In the genomic region with DNA sequence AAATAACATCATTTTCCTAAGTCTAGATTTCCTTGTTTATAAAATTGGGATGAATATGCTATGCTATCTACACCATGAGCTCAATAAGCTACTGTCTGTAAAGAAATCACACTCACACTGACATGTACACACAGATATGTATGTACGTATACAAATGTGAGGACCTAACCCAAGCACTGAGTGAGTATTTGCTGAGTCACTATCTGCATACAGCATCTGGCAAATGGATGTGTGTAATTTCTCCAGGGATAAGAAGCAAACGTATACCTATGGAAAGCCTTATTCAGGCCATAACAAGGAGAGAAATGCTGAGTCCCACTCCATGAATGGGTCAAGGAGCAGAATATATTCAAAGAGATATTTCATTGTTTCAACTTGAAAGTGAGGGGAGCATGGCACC, we compare ENCODE assay signal across 25 cellular contexts.
DNase-seq lines count a peak whose midpoint lies in the region; ATAC-seq and TF ChIP-seq lines count a peak whose summit lies in the region.
"Had no signal": no experiment of that assay in that cellular context is flagged by ENCODE, and none has a peak within 500 bp of the region (broad histone marks: within the 10 kb centered on the region; RNA-seq: fewer than 3 reads in every experiment).

No MANE protein-coding gene starts in this region.

- in situ Hi-C loops in brain microvascular endothelial cell (cut with HindIII; ENCODE audit: low pct_ligation_motif_present, low sequenced_read_pairs): no loop called here

- H3K4me3 ChIP-seq in brain microvascular endothelial cell (ENCODE audit: low read depth, low read length): no peak overlapping the region
- H3K4me3 ChIP-seq: GM12878, GM23338, hepatocyte, right atrium auricular region, SK-N-MC, upper lobe of right lung had no signal

- H3K27me3 ChIP-seq in brain microvascular endothelial cell (replicated peaks): no peaks in the 10 kb centered on the region
- H3K27me3 ChIP-seq in foreskin keratinocyte: peaks cover 6% of the 10 kb centered on the region
- H3K27me3 ChIP-seq: hepatocyte, right atrium auricular region, upper lobe of right lung had no signal

- H3K4me1 ChIP-seq in foreskin keratinocyte: no peaks in the 10 kb centered on the region
- H3K4me1 ChIP-seq: right atrium auricular region, upper lobe of right lung had no signal

- no peaks in the 10 kb centered on the region for H3K36me3 ChIP-seq in brain microvascular endothelial cell (replicated peaks)
- H3K36me3 ChIP-seq: right atrium auricular region, upper lobe of right lung had no signal

- no peak overlapping the region for H3K27ac ChIP-seq in brain microvascular endothelial cell
- no peak overlapping the region for H3K27ac ChIP-seq in foreskin keratinocyte
- H3K27ac ChIP-seq: hepatocyte, right atrium auricular region, SK-N-MC, upper lobe of right lung had no signal

- TF ChIP-seq CTCF in brain microvascular endothelial cell (IDR thresholded peaks at IDR 0.05; ENCODE audit: low read depth, low read length, missing control alignments) (no peak), foreskin keratinocyte (conservative IDR thresholded peaks at IDR 0.05) (no peak)

- DNase-seq in AG08395 (ENCODE audit: low spot score) (peak; percentile 4), LHCN-M2 (ENCODE audit: low read depth) (peak; percentile 13), brain microvascular endothelial cell (peak; percentile 69), foreskin keratinocyte (peak; percentile 47 to 77), GM19240 (ENCODE audit: insufficient read length, low spot score) (no peak), anterior cingulate cortex (lab: John Stamatoyannopoulos, UW) (no peak), GF-D8 (lab: John Stamatoyannopoulos, UW) (no peak)
- DNase-seq: activated CD4-positive, alpha-beta T cell treated with anti-CD3 and anti-CD28 coated beads for 4 hours; activated CD8-positive, alpha-beta memory T cell treated with anti-CD3 and anti-CD28 coated beads, Interleukin-2, amount 50 U/mL, for 4 hours; activated naive CD4-positive, alpha-beta T cell; CD8-positive, alpha-beta T cell; dermis blood vessel endothelial cell; KBM-7; kidney glomerular epithelial cell; midbrain; NCI-H1048; NCI-H69; stimulated activated naive CD8-positive, alpha-beta T cell treated with anti-CD3 and anti-CD28 coated beads, Interleukin-15, amount 100 ng/mL, for 72 hours; upper lobe of right lung had no signal

- peak; percentile 95 for ATAC-seq in foreskin keratinocyte
- ATAC-seq in HG02588 (IDR thresholded peaks at IDR 0.05; ENCODE audit: unreplicated experiment): no peak
- ATAC-seq: CD8-positive, alpha-beta T cell; GM12878; GM23338; stimulated activated naive CD8-positive, alpha-beta T cell treated with anti-CD3 and anti-CD28 coated beads, Interleukin-15, amount 100 ng/mL, for 72 hours; upper lobe of right lung had no signal

Comparison
In these comparisons a context has a peak if more than half of its experiments do, and no peak if none do; other contexts are left out.
1. DNase-seq: peak in AG08395 (single experiment), LHCN-M2 (single experiment), brain microvascular endothelial cell (single experiment) and foreskin keratinocyte (2 of 2); none in GM19240 (single experiment), anterior cingulate cortex (0 of 58) and GF-D8 (single experiment).